In genomic region chr1:60281360-60281932, GRCh38 we compare ENCODE assay signal across 8 cellular contexts.
DNase-seq lines count a peak whose midpoint lies in the region; ATAC-seq, FAIRE-seq and TF ChIP-seq lines count a peak whose summit lies in the region.

No MANE protein-coding gene starts in this region.

- H3K79me2 ChIP-seq in Karpas-422 (ENCODE audit: low read length) (no peaks in the 10 kb centered on the region), HepG2 (ENCODE audit: insufficient read depth, low read length) (no peaks in the 10 kb centered on the region)

- no peaks in the 10 kb centered on the region for H3K27me3 ChIP-seq in H7 (ENCODE audit: control insufficient read depth, insufficient read depth, low read length)
- H3K27me3 ChIP-seq in Karpas-422 (ENCODE audit: low read length) = no peaks in the 10 kb centered on the region
- no peaks in the 10 kb centered on the region for H3K27me3 ChIP-seq in Peyer's patch
- H3K27me3 ChIP-seq in HepG2 (ENCODE audit: control insufficient read depth in 1 of 2, insufficient read depth in 2 of 2, low read length in 2 of 2) = no peaks in the 10 kb centered on the region
- no peaks in the 10 kb centered on the region for H3K27me3 ChIP-seq in thoracic aorta (replicated peaks; ENCODE audit: insufficient read depth)

- no peaks in the 10 kb centered on the region for H4K20me1 ChIP-seq in Karpas-422 (ENCODE audit: insufficient read depth, low read depth, low read length)
- no peaks in the 10 kb centered on the region for H4K20me1 ChIP-seq in HepG2 (ENCODE audit: insufficient read depth, low read length)

- no peak overlapping the region for H3K27ac ChIP-seq in Karpas-422 (ENCODE audit: low read length)
- H3K27ac ChIP-seq in Peyer's patch = no peak overlapping the region
- H3K27ac ChIP-seq in HepG2 (ENCODE audit: extremely low read length, insufficient read depth, low read length) = no peak overlapping the region
- no peak overlapping the region for H3K27ac ChIP-seq in thoracic aorta

- WGBS in HepG2 (ENCODE audit: low lambda C conversion rate) = 0% methylated on average over 9 of the region's 9 CpGs

- peaks cover 8% of the 10 kb centered on the region for H3K4me1 Mint-ChIP-seq in activated naive CD4-positive, alpha-beta T cell treated with anti-CD3 and anti-CD28 coated beads, Interleukin-2, amount 10 ng/mL, durations not matched to agents 7 days and 5 days

- H3K4me3 Mint-ChIP-seq in activated naive CD4-positive, alpha-beta T cell treated with anti-CD3 and anti-CD28 coated beads, Interleukin-2, amount 10 ng/mL, durations not matched to agents 7 days and 5 days = no peak overlapping the region

- H3K9me3 ChIP-seq in Karpas-422 (ENCODE audit: low read length) (no peaks in the 10 kb centered on the region), Peyer's patch (no peaks in the 10 kb centered on the region), HepG2 (ENCODE audit: low read length) (no peaks in the 10 kb centered on the region), thoracic aorta (no peaks in the 10 kb centered on the region)

- no peak for TF ChIP-seq EP300 in HepG2 (IDR thresholded peaks at IDR 0.05; ENCODE audit: low read depth in 2 of 2, low read length in 2 of 2)
- no peak for TF ChIP-seq EP300 in HepG2 (CRISPR knock-in tag; IDR thresholded peaks at IDR 0.05; ENCODE audit: borderline replicate concordance)

- no peaks in the 10 kb centered on the region for H3K36me3 Mint-ChIP-seq in activated naive CD4-positive, alpha-beta T cell treated with anti-CD3 and anti-CD28 coated beads, Interleukin-2, amount 10 ng/mL, durations not matched to agents 7 days and 5 days

- H3K4me1 ChIP-seq in Karpas-422 (ENCODE audit: low read length) = no peaks in the 10 kb centered on the region
- peaks cover 0 to 5% (median 0%) of the 10 kb centered on the region in 4 donors for H3K4me1 ChIP-seq in Peyer's patch
- H3K4me1 ChIP-seq in HepG2 (ENCODE audit: insufficient read depth, low read length) = peaks cover 10% of the 10 kb centered on the region; the same call in 1 of the 2 replicates
- H3K4me1 ChIP-seq in thoracic aorta (ENCODE audit: control insufficient read depth in 1 of 2, low read depth in 2 of 2) = peaks cover 18 to 38% of the 10 kb centered on the region in 2 donors

- no peaks in the 10 kb centered on the region for H3K9me3 Mint-ChIP-seq in activated naive CD4-positive, alpha-beta T cell treated with anti-CD3 and anti-CD28 coated beads, Interleukin-2, amount 10 ng/mL, durations not matched to agents 7 days and 5 days

- peak; percentile 68 for FAIRE-seq in HepG2 (lab: Jason Lieb, UNC)

- H3K4me2 ChIP-seq in Karpas-422 (ENCODE audit: low read depth, low read length, poor library complexity, severe bottlenecking) = no peak overlapping the region
- peak overlapping the region; percentile 29; the same call in 1 of the 2 replicates for H3K4me2 ChIP-seq in HepG2 (ENCODE audit: low read depth, low read length)

- in situ Hi-C loops in HepG2 (cut with HindIII; ENCODE audit: extremely low pct_ligation_motif_present, low pct_unique_long_range_greater_than_20kb) = loop anchor here (5.0 kb wide), 1 partner anchor 486 kb away; no protein-coding TSS in a partner anchor

- CTCF ChIA-PET in activated naive CD4-positive, alpha-beta T cell treated with anti-CD3 and anti-CD28 coated beads, Interleukin-2, amount 10 ng/mL, durations not matched to agents 7 days and 5 days (lab: Charles Lee) = interaction anchor here (0.6 to 1.9 kb wide), 4 partner anchors 313 to 1307 kb away, joined by 3 to 10 read pairs (median 4); no protein-coding TSS in a partner anchor
- CTCF ChIA-PET in HepG2 (lab: Yijun Ruan, JAX; ENCODE audit: low intra/inter-chr PET ratio, low total read pairs) = interaction anchor here (1.4 kb wide), 1 partner anchor 484 kb away, joined by 6 read pairs; no protein-coding TSS in a partner anchor

- TF ChIP-seq RAD21 in HepG2 (CRISPR knock-in tag; IDR thresholded peaks at IDR 0.05) = peak; percentile 67

- no peak overlapping the region for H3K27ac Mint-ChIP-seq in activated naive CD4-positive, alpha-beta T cell treated with anti-CD3 and anti-CD28 coated beads, Interleukin-2, amount 10 ng/mL, durations not matched to agents 7 days and 5 days

- no peak for TF ChIP-seq POLR2A in Peyer's patch (IDR thresholded peaks at IDR 0.05)
- no peak for TF ChIP-seq POLR2A in HepG2 (IDR thresholded peaks at IDR 0.05; ENCODE audit: insufficient read depth in 1 of 2, low read depth in 2 of 2, low read length in 2 of 2)

- intact Hi-C loops in HepG2 (cut with micrococcal nuclease; ENCODE audit: unreplicated experiment) = loop anchor here (1.0 to 10.0 kb wide), 3 partner anchors 233 to 761 kb away; no protein-coding TSS in a partner anchor

- BruUV-seq in HepG2 (replicated peaks; lab: Mats Ljungman, UMichigan) = no TSS peak

- TF ChIP-seq CTCF in Peyer's patch (IDR thresholded peaks at IDR 0.05) (peak in 4 of 6 experiments; percentile 37 to 73 (median 60)), choroid plexus epithelial cell (conservative IDR thresholded peaks at IDR 0.05; ENCODE audit: low read depth, low read length) (peak; percentile 100), HepG2 (CRISPR knock-in tag; IDR thresholded peaks at IDR 0.05) (peak; percentile 89), thoracic aorta (IDR thresholded peaks at IDR 0.05) (peak; percentile 96)

- no peaks in the 10 kb centered on the region for H3K36me3 ChIP-seq in H7 (replicated peaks; ENCODE audit: control insufficient read depth, insufficient read depth, low read length)
- no peaks in the 10 kb centered on the region for H3K36me3 ChIP-seq in Karpas-422 (ENCODE audit: insufficient read depth, low read length)
- H3K36me3 ChIP-seq in Peyer's patch = no peaks in the 10 kb centered on the region
- no peaks in the 10 kb centered on the region for H3K36me3 ChIP-seq in HepG2 (replicated peaks in 1 of 2; ENCODE audit: control insufficient read depth in 1 of 2, insufficient read depth in 2 of 2, low read length in 2 of 2)
- H3K36me3 ChIP-seq in thoracic aorta = no peaks in the 10 kb centered on the region

- H3K9me2 ChIP-seq in Karpas-422 (replicated peaks; ENCODE audit: insufficient read depth, low read length) = no peaks in the 10 kb centered on the region

- no peaks in the 10 kb centered on the region for H3K27me3 Mint-ChIP-seq in activated naive CD4-positive, alpha-beta T cell treated with anti-CD3 and anti-CD28 coated beads, Interleukin-2, amount 10 ng/mL, durations not matched to agents 7 days and 5 days

- H3K4me3 ChIP-seq in H7 (ENCODE audit: insufficient read depth, low read depth, low read length) (no peak overlapping the region), Karpas-422 (ENCODE audit: low read length) (no peak overlapping the region), Peyer's patch (no peak overlapping the region), choroid plexus epithelial cell (ENCODE audit: low read depth, low read length) (no peak overlapping the region), HepG2 (replicated peaks in 1 of 3; ENCODE audit: insufficient read depth in 1 of 3, low read depth in 2 of 3, low read length in 3 of 3) (no peak overlapping the region), thoracic aorta (peak overlapping the region; percentile 10)

- POLR2A ChIA-PET in HepG2 (lab: Yijun Ruan, JAX) = no interaction called here

- peak; percentile 100 for ATAC-seq in HepG2
- peak; percentile 82 for ATAC-seq in thoracic aorta (ENCODE audit: insufficient number of reproducible peaks, low FRiP score, low read depth)

- peak; percentile 30 for DNase-seq in activated naive CD4-positive, alpha-beta T cell treated with anti-CD3 and anti-CD28 coated beads, Interleukin-2, amount 10 ng/mL, durations not matched to agents 7 days and 5 days
- no peak for DNase-seq in activated naive CD4-positive, alpha-beta T cell treated with anti-CD3 and anti-CD28 coated beads, Interleukin-2, amount 50 U/mL, for 16 hours
- DNase-seq in H7 (peak; percentile 51), Karpas-422 (peak; percentile 73), Peyer's patch (peak in 2 of 3 donors; percentile 16 to 51), choroid plexus epithelial cell (ENCODE audit: low read depth) (peak; percentile 94), HepG2 (ENCODE audit: low spot score) (peak; percentile 52), thoracic aorta (ENCODE audit: low spot score) (peak; percentile 36)

- H3K9ac ChIP-seq in Karpas-422 (ENCODE audit: low read length) = no peak overlapping the region
- no peak overlapping the region for H3K9ac ChIP-seq in HepG2 (ENCODE audit: insufficient read depth, low read depth, low read length)

- H2AFZ ChIP-seq in Karpas-422 (ENCODE audit: low read length) (no peak overlapping the region), HepG2 (ENCODE audit: low read length) (no peak overlapping the region)

TF ChIP-seq in HepG2, 621 proteins besides CTCF, POLR2A, EP300 and RAD21 (continues in another document):
- TF ChIP-seq GATAD1 (CRISPR knock-in tag; IDR thresholded peaks at IDR 0.05) (no peak), XRCC5 (optimal IDR thresholded peaks at IDR 0.05; ENCODE audit: low read length) (peak; percentile 53), SP1 (IDR thresholded peaks at IDR 0.05) (no peak), SP1 (CRISPR knock-in tag; IDR thresholded peaks at IDR 0.05) (no peak), ZNF329 (CRISPR knock-in tag; IDR thresholded peaks at IDR 0.05; ENCODE audit: low read depth) (no peak), DNMT1 (CRISPR knock-in tag; IDR thresholded peaks at IDR 0.05) (no peak), ZNF703 (CRISPR knock-in tag; IDR thresholded peaks at IDR 0.05; ENCODE audit: borderline replicate concordance) (no peak), HNRNPLL (IDR thresholded peaks at IDR 0.05; ENCODE audit: low read depth, low read length, poor library complexity, severe bottlenecking) (no peak), EZH2 (conservative IDR thresholded peaks at IDR 0.05; ENCODE audit: low read depth, low read length) (no peak), ZFP82 (CRISPR knock-in tag; IDR thresholded peaks at IDR 0.05; ENCODE audit: borderline replicate concordance) (no peak), STAG1 (CRISPR knock-in tag; IDR thresholded peaks at IDR 0.05) (peak; percentile 91), ZFP36 (IDR thresholded peaks at IDR 0.05; ENCODE audit: borderline replicate concordance, low read depth, low read length, partially characterized antibody) (no peak), ZNF501 (CRISPR knock-in tag; IDR thresholded peaks at IDR 0.05) (no peak), ZSCAN25 (CRISPR knock-in tag; IDR thresholded peaks at IDR 0.05) (no peak), TOPORS (CRISPR knock-in tag; IDR thresholded peaks at IDR 0.05) (no peak), SMC3 (IDR thresholded peaks at IDR 0.05; ENCODE audit: low read length) (peak; percentile 72), ZNF10 (CRISPR knock-in tag; IDR thresholded peaks at IDR 0.05; ENCODE audit: borderline replicate concordance, low read depth) (no peak)
